ENCODE assay signal across 23 cellular contexts in genomic region chr1:231554969-231555368, GRCh38. TPM values are rescaled to one million over a fixed set of nuclear protein-coding genes. Genes with fewer than 3 reads are reported as not detected.
DNase-seq lines count a peak whose midpoint lies in the region; ATAC-seq and TF ChIP-seq lines count a peak whose summit lies in the region.
"Had no signal": no experiment of that assay in that cellular context is flagged by ENCODE, and none has a peak within 500 bp of the region (broad histone marks: within the 10 kb centered on the region; RNA-seq: fewer than 3 reads in every experiment).

No MANE protein-coding gene starts in this region.

- H4K91ac ChIP-seq in mesenchymal stem cell (ENCODE audit: low read length) = no peak overlapping the region

- no peak overlapping the region for H2BK5ac ChIP-seq in mesenchymal stem cell (ENCODE audit: low read depth, low read length, poor library complexity, severe bottlenecking)

- H3K36me3 Mint-ChIP-seq in activated CD4-positive, alpha-beta T cell treated with anti-CD3 and anti-CD28 coated beads for 36 hours (ENCODE audit: low read depth) = peaks cover 13% of the 10 kb centered on the region
- peaks cover 0 to 17% of the 10 kb centered on the region in 2 donors for H3K36me3 Mint-ChIP-seq in activated naive CD4-positive, alpha-beta T cell treated with anti-CD3 and anti-CD28 coated beads, Interleukin-2, amount 50 U/mL, for 72 hours
- H3K36me3 Mint-ChIP-seq in CD4-positive, alpha-beta T cell (ENCODE audit: low read depth) = peaks cover 45% of the 10 kb centered on the region
- peaks cover 35% of the 10 kb centered on the region for H3K36me3 Mint-ChIP-seq in activated T-helper 17 cell treated with anti-CD3 and anti-CD28 coated beads, Interleukin-2, amount 50 U/mL, for 72 hours (ENCODE audit: low read depth)

- TF ChIP-seq CTCF in CD4-positive, alpha-beta T cell (IDR thresholded peaks at IDR 0.05) = no peak

- H3K27ac Mint-ChIP-seq in activated CD4-positive, alpha-beta T cell treated with anti-CD3 and anti-CD28 coated beads for 36 hours = peak overlapping the region; percentile 66
- H3K27ac Mint-ChIP-seq in activated naive CD4-positive, alpha-beta T cell treated with anti-CD3 and anti-CD28 coated beads, Interleukin-2, amount 50 U/mL, for 72 hours = no peak overlapping the region
- peak overlapping the region; percentile 8 for H3K27ac Mint-ChIP-seq in CD4-positive, alpha-beta T cell
- H3K27ac Mint-ChIP-seq in activated T-helper 17 cell treated with anti-CD3 and anti-CD28 coated beads, Interleukin-2, amount 50 U/mL, for 72 hours = peak overlapping the region; percentile 69

- no peak for DNase-seq in activated CD4-positive, alpha-beta T cell treated with anti-CD3 and anti-CD28 coated beads for 36 hours
- DNase-seq in activated CD4-positive, alpha-beta T cell treated with anti-CD3 and anti-CD28 coated beads for 4 hours = no peak
- DNase-seq in activated naive CD4-positive, alpha-beta T cell treated with anti-CD3 and anti-CD28 coated beads, Interleukin-2, amount 50 U/mL, for 72 hours (ENCODE audit: low spot score in 2 of 2) = no peak
- no peak for DNase-seq in activated naive CD4-positive, alpha-beta T cell treated with Interleukin-2 at 50 U/mL for 16 hours
- DNase-seq in CD4-positive, alpha-beta T cell = no peak
- DNase-seq in mesenchymal stem cell (no peak), NCI-H1436 (lab: John Stamatoyannopoulos, UW) (no peak)
- DNase-seq: 8988T; ACHN; BE2C; HCEC 1CT; KBM-7; MG63; NCI-H1105 treated with DMSO at 0.1 percent for 48 hours; NCI-H2029 treated with DMSO at 0.1 percent for 48 hours; NCI-H446 treated with DMSO at 0.1 percent for 48 hours; NCI-H526; NCI-H82; NK-92 treated with Interleukin-12 subunit alpha and Interleukin-12 subunit beta, amount 100 ng/mL, for 24 hours; PC-3 had no signal

- H3K18ac ChIP-seq in mesenchymal stem cell (ENCODE audit: low read depth in 1 of 2, low read length in 2 of 2) = no peak overlapping the region

- H3K4me3 ChIP-seq in mesenchymal stem cell (ENCODE audit: insufficient read depth in 1 of 2, low read depth in 1 of 2, low read length in 2 of 2) = no peak overlapping the region
- H3K4me3 ChIP-seq: MG63 had no signal

- H3K79me1 ChIP-seq in mesenchymal stem cell (replicated peaks; ENCODE audit: low read length, poor library complexity, severe bottlenecking) = peaks cover 8% of the 10 kb centered on the region

- H2AK5ac ChIP-seq in mesenchymal stem cell (ENCODE audit: low read length, severe bottlenecking) = no peak overlapping the region

- no peak overlapping the region for H3K4me3 Mint-ChIP-seq in activated CD4-positive, alpha-beta T cell treated with anti-CD3 and anti-CD28 coated beads for 36 hours
- H3K4me3 Mint-ChIP-seq in CD4-positive, alpha-beta T cell = no peak overlapping the region
- peak overlapping the region; percentile 55 for H3K4me3 Mint-ChIP-seq in activated T-helper 17 cell treated with anti-CD3 and anti-CD28 coated beads, Interleukin-2, amount 50 U/mL, for 72 hours
- H3K4me3 Mint-ChIP-seq: CD14-positive monocyte had no signal

- no peak overlapping the region for H2BK12ac ChIP-seq in mesenchymal stem cell (ENCODE audit: low read length in 2 of 2)

- H3K27ac ChIP-seq in CD4-positive, alpha-beta T cell (ENCODE audit: low read depth, low read length) = no peak overlapping the region
- H3K27ac ChIP-seq in mesenchymal stem cell (ENCODE audit: low read length, poor library complexity, severe bottlenecking) = no peak overlapping the region

- peaks cover 36% of the 10 kb centered on the region for H3K4me1 Mint-ChIP-seq in activated CD4-positive, alpha-beta T cell treated with anti-CD3 and anti-CD28 coated beads for 36 hours
- peaks cover 50% of the 10 kb centered on the region for H3K4me1 Mint-ChIP-seq in CD4-positive, alpha-beta T cell (ENCODE audit: low read depth)
- peaks cover 30% of the 10 kb centered on the region for H3K4me1 Mint-ChIP-seq in activated T-helper 17 cell treated with anti-CD3 and anti-CD28 coated beads, Interleukin-2, amount 50 U/mL, for 72 hours

- H3K36me3 ChIP-seq in mesenchymal stem cell (ENCODE audit: control insufficient read depth in 1 of 2, insufficient read depth in 2 of 2, low read depth in 1 of 2, low read length in 2 of 2) = peaks cover 0 to 32% of the 10 kb centered on the region in 2 experiments

- no peaks in the 10 kb centered on the region for H3K27me3 ChIP-seq in CD4-positive, alpha-beta T cell (ENCODE audit: control insufficient read depth, insufficient read depth, low read length)
- no peaks in the 10 kb centered on the region for H3K27me3 ChIP-seq in mesenchymal stem cell (ENCODE audit: control insufficient read depth in 1 of 2, insufficient read depth in 1 of 2, low read length in 2 of 2)
- H3K27me3 ChIP-seq: BE2C, MG63 had no signal

- 85% methylated on average over 2 of the region's 2 CpGs for WGBS in mesenchymal stem cell

- no peak overlapping the region for H4K8ac ChIP-seq in mesenchymal stem cell (ENCODE audit: low read length)

- intact Hi-C loops in activated CD4-positive, alpha-beta T cell treated with anti-CD3 and anti-CD28 coated beads for 36 hours (cut with DNase I, micrococcal nuclease) = no loop called here
- intact Hi-C loops in CD4-positive, alpha-beta T cell (cut with DNase I, micrococcal nuclease) = loop anchor here in 1 of 2 experiments (5.0 kb wide), 1 partner anchor 198 kb away; no protein-coding TSS in a partner anchor

- H2BK120ac ChIP-seq in mesenchymal stem cell (ENCODE audit: low read depth, low read length) = no peak overlapping the region

- no peak overlapping the region for H3K9ac ChIP-seq in mesenchymal stem cell (ENCODE audit: low read length)

- H3K14ac ChIP-seq in mesenchymal stem cell (ENCODE audit: low read length in 2 of 2) = no peak overlapping the region

- CTCF ChIA-PET in activated CD4-positive, alpha-beta T cell treated with anti-CD3 and anti-CD28 coated beads for 36 hours (lab: Charles Lee) = interaction anchor here (1.0 to 1.7 kb wide), 3 partner anchors 48 to 240 kb away, joined by 3 to 6 read pairs (median 3); no protein-coding TSS in a partner anchor
- CTCF ChIA-PET in CD4-positive, alpha-beta T cell (lab: Charles Lee) = interaction anchor here (0.7 kb wide), 1 partner anchor 25 kb away, joined by 3 read pairs; no protein-coding TSS in a partner anchor

- no peaks in the 10 kb centered on the region for H3K27me3 Mint-ChIP-seq in activated CD4-positive, alpha-beta T cell treated with anti-CD3 and anti-CD28 coated beads for 36 hours
- H3K27me3 Mint-ChIP-seq in CD4-positive, alpha-beta T cell = no peaks in the 10 kb centered on the region
- no peaks in the 10 kb centered on the region for H3K27me3 Mint-ChIP-seq in activated T-helper 17 cell treated with anti-CD3 and anti-CD28 coated beads, Interleukin-2, amount 50 U/mL, for 72 hours

- no peak overlapping the region for H3K4ac ChIP-seq in mesenchymal stem cell (ENCODE audit: low read depth in 1 of 2, low read length in 2 of 2)

- H2BK15ac ChIP-seq in mesenchymal stem cell (ENCODE audit: low read depth, poor library complexity, severe bottlenecking) = no peak overlapping the region

- H3K4me2 ChIP-seq in mesenchymal stem cell (ENCODE audit: low read length, poor library complexity, severe bottlenecking) = no peak overlapping the region

- peak; percentile 83 for ATAC-seq in activated CD4-positive, alpha-beta T cell treated with anti-CD3 and anti-CD28 coated beads for 36 hours
- ATAC-seq in activated naive CD4-positive, alpha-beta T cell treated with anti-CD3 and anti-CD28 coated beads, Interleukin-2, amount 50 U/mL, for 72 hours = peak; percentile 43 to 94
- no peak for ATAC-seq in CD4-positive, alpha-beta T cell (ENCODE audit: poor library complexity)
- ATAC-seq in activated T-helper 17 cell treated with anti-CD3 and anti-CD28 coated beads, Interleukin-2, amount 50 U/mL, for 72 hours (replicated peaks) = peak; percentile 96
- ATAC-seq: PC-3, SK-N-SH treated with all-trans-retinoic acid at 6 μM for 48 hours had no signal

- H3K9me3 ChIP-seq in CD4-positive, alpha-beta T cell (ENCODE audit: control insufficient read depth, low read length) = no peaks in the 10 kb centered on the region
- H3K9me3 ChIP-seq in mesenchymal stem cell (ENCODE audit: control insufficient read depth, low read length) = no peaks in the 10 kb centered on the region
- H3K9me3 ChIP-seq: BE2C, MG63 had no signal

- POLR2A ChIA-PET in activated CD4-positive, alpha-beta T cell treated with anti-CD3 and anti-CD28 coated beads for 36 hours (lab: Charles Lee) = no interaction called here
- POLR2A ChIA-PET in CD4-positive, alpha-beta T cell (lab: Charles Lee) = no interaction called here

- H3K23ac ChIP-seq in mesenchymal stem cell (ENCODE audit: low read length in 2 of 2) = no peak overlapping the region

- H3K4me1 ChIP-seq in mesenchymal stem cell (ENCODE audit: control insufficient read depth, insufficient read depth, low read depth, low read length) = peaks cover 5% of the 10 kb centered on the region

- no peaks in the 10 kb centered on the region for H3K9me3 Mint-ChIP-seq in activated CD4-positive, alpha-beta T cell treated with anti-CD3 and anti-CD28 coated beads for 36 hours (ENCODE audit: low read depth)
- peaks cover 0 to 4% of the 10 kb centered on the region in 2 donors for H3K9me3 Mint-ChIP-seq in activated naive CD4-positive, alpha-beta T cell treated with anti-CD3 and anti-CD28 coated beads, Interleukin-2, amount 50 U/mL, for 72 hours
- no peaks in the 10 kb centered on the region for H3K9me3 Mint-ChIP-seq in CD4-positive, alpha-beta T cell
- H3K9me3 Mint-ChIP-seq in activated T-helper 17 cell treated with anti-CD3 and anti-CD28 coated beads, Interleukin-2, amount 50 U/mL, for 72 hours = no peaks in the 10 kb centered on the region
- H3K9me3 Mint-ChIP-seq: CD14-positive monocyte had no signal

- no peak overlapping the region for H2AFZ ChIP-seq in mesenchymal stem cell (ENCODE audit: low read depth, low read length)

RNA-seq across cellular contexts. Expression of gene TSNAX, which starts 26.5 kb away (rescaled TPM):
- total RNA-seq in activated CD4-positive, alpha-beta T cell treated with anti-CD3 and anti-CD28 coated beads for 36 hours = 10 to 100 TPM; 36.5 to 46.7 TPM
- total RNA-seq in activated naive CD4-positive, alpha-beta T cell treated with anti-CD3 and anti-CD28 coated beads, Interleukin-2, amount 50 U/mL, for 72 hours = 10 to 100 TPM; 22.3 to 34.3 TPM
- total RNA-seq in CD4-positive, alpha-beta T cell = 10 to 100 TPM; 33.5 to 35.7 TPM
- 10 to 100 TPM; 34.5 to 35.3 TPM for total RNA-seq in activated T-helper 17 cell treated with anti-CD3 and anti-CD28 coated beads, Interleukin-2, amount 50 U/mL, for 72 hours
- 24.2 TPM for polyA plus RNA-seq in mesenchymal stem cell (2013, experiment 1 of 2)
- 26.1 TPM for polyA plus RNA-seq in mesenchymal stem cell (2013, experiment 2 of 2)

Comparison
In these comparisons a context has a peak if more than half of its experiments do, and no peak if none do; other contexts are left out.
1. H3K27ac Mint-ChIP-seq: peak in activated CD4-positive, alpha-beta T cell treated with anti-CD3 and anti-CD28 coated beads for 36 hours (single experiment), CD4-positive, alpha-beta T cell (single experiment) and activated T-helper 17 cell treated with anti-CD3 and anti-CD28 coated beads, Interleukin-2, amount 50 U/mL, for 72 hours (single experiment); none in activated naive CD4-positive, alpha-beta T cell treated with anti-CD3 and anti-CD28 coated beads, Interleukin-2, amount 50 U/mL, for 72 hours (0 of 2).